In the genomic region with DNA sequence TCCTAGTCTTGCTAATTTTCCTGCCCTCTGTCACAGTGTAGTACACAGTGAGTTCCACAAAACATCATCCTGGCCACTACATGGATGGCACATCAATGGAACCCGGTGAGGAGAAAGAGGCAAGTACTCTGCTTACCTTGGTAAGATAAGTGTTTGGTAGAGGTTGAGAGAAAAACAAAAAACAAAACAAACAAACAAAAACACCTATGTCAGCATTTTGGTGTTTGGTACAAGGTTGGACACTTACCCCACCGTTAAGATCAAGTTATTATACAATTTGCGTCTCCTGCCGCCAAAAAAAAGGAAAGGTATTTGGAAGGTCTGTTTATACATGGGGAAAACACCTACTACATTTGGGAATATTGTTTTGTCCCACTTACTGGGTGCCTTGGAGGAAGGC, we compare ENCODE assay signal across 20 cellular contexts.
DNase-seq lines count a peak whose midpoint lies in the region; ATAC-seq, FAIRE-seq and TF ChIP-seq lines count a peak whose summit lies in the region.
"Had no signal": no experiment of that assay in that cellular context is flagged by ENCODE, and none has a peak within 500 bp of the region (broad histone marks: within the 10 kb centered on the region; RNA-seq: fewer than 3 reads in every experiment).

No MANE protein-coding gene starts in this region.

- H3K4me2 ChIP-seq in HepG2 (ENCODE audit: low read depth, low read length), result no peak overlapping the region
- H3K4me2 ChIP-seq in K562 (ENCODE audit: insufficient read depth, low read length), result no peak overlapping the region
- H3K4me2 ChIP-seq: BLaER1 treated with 17β-estradiol and CSF1 and Interleukin-3, amounts not matched to agents 10 nM and 100 nM had no signal

- H2AFZ ChIP-seq in HepG2 (ENCODE audit: low read length) (no peak overlapping the region), K562 (ENCODE audit: low read depth, low read length) (no peak overlapping the region)

- H3K4me1 ChIP-seq in HepG2 (ENCODE audit: insufficient read depth, low read length), result peaks cover 7% of the 10 kb centered on the region
- no peaks in the 10 kb centered on the region for H3K4me1 ChIP-seq in right lobe of liver
- H3K4me1 ChIP-seq in K562 (replicated peaks in 1 of 2; ENCODE audit: control insufficient read depth in 2 of 2, insufficient read depth in 2 of 2, low read length in 2 of 2), result no peaks in the 10 kb centered on the region
- H3K4me1 ChIP-seq: BLaER1 treated with 17β-estradiol and CSF1 and Interleukin-3, amounts not matched to agents 10 nM and 100 nM had no signal

- H3K9me1 ChIP-seq in K562 (ENCODE audit: control insufficient read depth, insufficient read depth, low read length), result no peaks in the 10 kb centered on the region

- in situ Hi-C loops in HepG2 (cut with HindIII; ENCODE audit: extremely low pct_ligation_motif_present, low pct_unique_long_range_greater_than_20kb) (no loop called here), K562 (cut with MboI) (no loop called here)

- FAIRE-seq in HepG2 (lab: Jason Lieb, UNC), result no peak
- no peak for FAIRE-seq in K562 (lab: Jason Lieb, UNC)
- FAIRE-seq: A204.1, D721Med, G401.6, GM12891, GM19239 had no signal

- no TSS peak for BruUV-seq in HepG2 (replicated peaks; lab: Mats Ljungman, UMichigan)
- no TSS peak for BruUV-seq in K562 (replicated peaks; lab: Mats Ljungman, UMichigan)

- H3K9ac ChIP-seq in HepG2 (ENCODE audit: insufficient read depth, low read depth, low read length), result no peak overlapping the region
- H3K9ac ChIP-seq in K562 (ENCODE audit: insufficient read depth in 1 of 2, low read depth in 2 of 2, low read length in 2 of 2), result no peak overlapping the region
- H3K9ac ChIP-seq: BLaER1 treated with 17β-estradiol and CSF1 and Interleukin-3, amounts not matched to agents 10 nM and 100 nM had no signal

- no peaks in the 10 kb centered on the region for H3K9me3 ChIP-seq in HepG2 (ENCODE audit: low read length)
- no peaks in the 10 kb centered on the region for H3K9me3 ChIP-seq in right lobe of liver
- H3K9me3 ChIP-seq in K562 (replicated peaks; ENCODE audit: control insufficient read depth, insufficient read depth, low read depth, low read length), result no peaks in the 10 kb centered on the region

- no peaks in the 10 kb centered on the region for H3K36me3 ChIP-seq in HepG2 (replicated peaks in 1 of 2; ENCODE audit: control insufficient read depth in 1 of 2, insufficient read depth in 2 of 2, low read length in 2 of 2)
- no peaks in the 10 kb centered on the region for H3K36me3 ChIP-seq in right lobe of liver
- no peaks in the 10 kb centered on the region for H3K36me3 ChIP-seq in K562 (ENCODE audit: control insufficient read depth, insufficient read depth, low read length)

- TF ChIP-seq POLR2A in HepG2 (IDR thresholded peaks at IDR 0.05; ENCODE audit: insufficient read depth in 1 of 2, low read depth in 2 of 2, low read length in 2 of 2) (no peak), right lobe of liver (IDR thresholded peaks at IDR 0.05) (no peak), K562 (conservative IDR thresholded peaks at IDR 0.05) (no peak)

- H3K27ac ChIP-seq in HepG2 (ENCODE audit: extremely low read length, insufficient read depth, low read length) (no peak overlapping the region), right lobe of liver (no peak overlapping the region), K562 (ENCODE audit: extremely low read depth, low read depth, low read length) (no peak overlapping the region)
- H3K27ac ChIP-seq: 22Rv1; BLaER1 treated with 17β-estradiol and CSF1 and Interleukin-3, amounts not matched to agents 10 nM and 100 nM; C4-2B had no signal

- 87% methylated on average over 4 of the region's 4 CpGs for WGBS in HepG2 (ENCODE audit: low lambda C conversion rate)
- WGBS in right lobe of liver (ENCODE audit: insufficient coverage, low coverage, low lambda C conversion rate, missing lambda C conversion rate), result 73% methylated on average over 4 of the region's 4 CpGs
- WGBS in K562 (ENCODE audit: insufficient coverage, low coverage, missing lambda C conversion rate), result 0% methylated on average over 4 of the region's 4 CpGs

- H3K27me3 ChIP-seq in HepG2 (ENCODE audit: control insufficient read depth in 1 of 2, insufficient read depth in 2 of 2, low read length in 2 of 2) (no peaks in the 10 kb centered on the region), right lobe of liver (no peaks in the 10 kb centered on the region), K562 (ENCODE audit: control insufficient read depth in 2 of 2, insufficient read depth in 2 of 2, low read length in 2 of 2) (no peaks in the 10 kb centered on the region)
- H3K27me3 ChIP-seq: BLaER1 treated with 17β-estradiol and CSF1 and Interleukin-3, amounts not matched to agents 10 nM and 100 nM had no signal

- intact Hi-C loops in HepG2 (cut with micrococcal nuclease; ENCODE audit: unreplicated experiment), result no loop called here
- intact Hi-C loops in right lobe of liver (cut with DNase I), result no loop called here
- intact Hi-C loops in K562 (cut with micrococcal nuclease), result no loop called here

- no peak for TF ChIP-seq CTCF in HepG2 (CRISPR knock-in tag; IDR thresholded peaks at IDR 0.05)
- no peak for TF ChIP-seq CTCF in right lobe of liver (IDR thresholded peaks at IDR 0.05)
- no peak for TF ChIP-seq CTCF in K562 (IDR thresholded peaks at IDR 0.05 in 2 of 3, conservative IDR thresholded peaks at IDR 0.05 in 1 of 3; ENCODE audit: insufficient read depth in 2 of 3, low read depth in 1 of 3, low read length in 3 of 3)

- H4K20me1 ChIP-seq in HepG2 (ENCODE audit: insufficient read depth, low read length) (no peaks in the 10 kb centered on the region), K562 (replicated peaks; ENCODE audit: control insufficient read depth, insufficient read depth, low read length) (no peaks in the 10 kb centered on the region)
- H4K20me1 ChIP-seq: BLaER1 treated with 17β-estradiol and CSF1 and Interleukin-3, amounts not matched to agents 10 nM and 100 nM had no signal

- no peak for TF ChIP-seq RAD21 in HepG2 (CRISPR knock-in tag; IDR thresholded peaks at IDR 0.05)
- TF ChIP-seq RAD21 in K562 (CRISPR knock-in tag; conservative IDR thresholded peaks at IDR 0.05 in 1 of 2, IDR thresholded peaks at IDR 0.05 in 1 of 2), result no peak

- DNase-seq in HepG2 (ENCODE audit: low spot score) (no peak), right lobe of liver (no peak), K562 (ENCODE audit: extremely low read depth in 1 of 4, low spot score in 3 of 4) (no peak), 8988T (no peak), T-helper 9 cell (no peak)
- DNase-seq: AML-193; Caco-2; Calu3; CD4-positive, alpha-beta T cell; CD8-positive, alpha-beta T cell; DMS79 treated with DMSO at 0.1 percent for 48 hours; GF-D8 had no signal

- H3K4me3 ChIP-seq in HepG2 (replicated peaks in 1 of 3; ENCODE audit: insufficient read depth in 1 of 3, low read depth in 2 of 3, low read length in 3 of 3) (no peak overlapping the region), right lobe of liver (no peak overlapping the region), K562 (no peak overlapping the region)
- H3K4me3 ChIP-seq: BLaER1 treated with 17β-estradiol and CSF1 and Interleukin-3, amounts not matched to agents 10 nM and 100 nM had no signal

- POLR2A ChIA-PET in HepG2 (lab: Yijun Ruan, JAX) (no interaction called here), K562 (lab: Yijun Ruan, JAX) (no interaction called here)

- no peak for TF ChIP-seq EP300 in HepG2 (IDR thresholded peaks at IDR 0.05; ENCODE audit: low read depth in 2 of 2, low read length in 2 of 2)
- no peak for TF ChIP-seq EP300 in HepG2 (CRISPR knock-in tag; IDR thresholded peaks at IDR 0.05; ENCODE audit: borderline replicate concordance)
- TF ChIP-seq EP300 in K562 (IDR thresholded peaks at IDR 0.05; ENCODE audit: low read length), result no peak

- CTCF ChIA-PET in HepG2 (lab: Yijun Ruan, JAX; ENCODE audit: low intra/inter-chr PET ratio, low total read pairs), result no interaction called here
- CTCF ChIA-PET in K562 (lab: Yijun Ruan, JAX; ENCODE audit: low intra/inter-chr PET ratio), result no interaction called here

- H3K79me2 ChIP-seq in HepG2 (ENCODE audit: insufficient read depth, low read length) (no peaks in the 10 kb centered on the region), K562 (ENCODE audit: control insufficient read depth, insufficient read depth, low read length) (no peaks in the 10 kb centered on the region)

- no peak for ATAC-seq in HepG2
- no peak for ATAC-seq in right lobe of liver
- ATAC-seq in K562, result no peak
- ATAC-seq: CD8-positive, alpha-beta T cell had no signal

TF ChIP-seq in HepG2, 621 proteins besides CTCF, POLR2A, EP300 and RAD21:
- TF ChIP-seq NR2F6 (IDR thresholded peaks at IDR 0.05) (no peak), NR2F6 (CRISPR knock-in tag; IDR thresholded peaks at IDR 0.05) (no peak), FOSL1 (CRISPR knock-in tag; IDR thresholded peaks at IDR 0.05; ENCODE audit: borderline replicate concordance) (no peak), ZNF564 (CRISPR knock-in tag; IDR thresholded peaks at IDR 0.05) (no peak), MAFK (conservative IDR thresholded peaks at IDR 0.05 in 1 of 2, IDR thresholded peaks at IDR 0.05 in 1 of 2; ENCODE audit: low read length in 2 of 2) (peak; percentile 93 to 97), IKZF1 (IDR thresholded peaks at IDR 0.05) (no peak), MAFF (IDR thresholded peaks at IDR 0.05; ENCODE audit: low read depth, low read length) (peak; percentile 94)

TF ChIP-seq in K562, 482 proteins besides CTCF, POLR2A, EP300 and RAD21 (continues in another document):
- TF ChIP-seq BRCA1 (IDR thresholded peaks at IDR 0.05) (no peak), BRCA1 (CRISPR knock-in tag; IDR thresholded peaks at IDR 0.05) (no peak), THRAP3 (IDR thresholded peaks at IDR 0.05; ENCODE audit: borderline replicate concordance) (no peak), MXI1 (IDR thresholded peaks at IDR 0.05; ENCODE audit: low read depth, low read length) (no peak), EGR1 (conservative IDR thresholded peaks at IDR 0.05) (no peak)
- TF ChIP-seq, protein P1, sequence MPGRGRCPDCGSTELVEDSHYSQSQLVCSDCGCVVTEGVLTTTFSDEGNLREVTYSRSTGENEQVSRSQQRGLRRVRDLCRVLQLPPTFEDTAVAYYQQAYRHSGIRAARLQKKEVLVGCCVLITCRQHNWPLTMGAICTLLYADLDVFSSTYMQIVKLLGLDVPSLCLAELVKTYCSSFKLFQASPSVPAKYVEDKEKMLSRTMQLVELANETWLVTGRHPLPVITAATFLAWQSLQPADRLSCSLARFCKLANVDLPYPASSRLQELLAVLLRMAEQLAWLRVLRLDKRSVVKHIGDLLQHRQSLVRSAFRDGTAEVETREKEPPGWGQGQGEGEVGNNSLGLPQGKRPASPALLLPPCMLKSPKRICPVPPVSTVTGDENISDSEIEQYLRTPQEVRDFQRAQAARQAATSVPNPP (IDR thresholded peaks at IDR 0.05; ENCODE audit: borderline replicate concordance, insufficient read depth, insufficient read length), result no peak

Comparison
In these comparisons a context has a peak if more than half of its experiments do, and no peak if none do; other contexts are left out.
1. Of the 241 proteins assayed by ChIP-seq in both HepG2 and K562: peak only in HepG2: none; only in K562: MAFG; in both: MAFF and MAFK; in neither: 238.